Comparison of ENCODE assay signal across 8 cellular contexts in the genomic region with DNA sequence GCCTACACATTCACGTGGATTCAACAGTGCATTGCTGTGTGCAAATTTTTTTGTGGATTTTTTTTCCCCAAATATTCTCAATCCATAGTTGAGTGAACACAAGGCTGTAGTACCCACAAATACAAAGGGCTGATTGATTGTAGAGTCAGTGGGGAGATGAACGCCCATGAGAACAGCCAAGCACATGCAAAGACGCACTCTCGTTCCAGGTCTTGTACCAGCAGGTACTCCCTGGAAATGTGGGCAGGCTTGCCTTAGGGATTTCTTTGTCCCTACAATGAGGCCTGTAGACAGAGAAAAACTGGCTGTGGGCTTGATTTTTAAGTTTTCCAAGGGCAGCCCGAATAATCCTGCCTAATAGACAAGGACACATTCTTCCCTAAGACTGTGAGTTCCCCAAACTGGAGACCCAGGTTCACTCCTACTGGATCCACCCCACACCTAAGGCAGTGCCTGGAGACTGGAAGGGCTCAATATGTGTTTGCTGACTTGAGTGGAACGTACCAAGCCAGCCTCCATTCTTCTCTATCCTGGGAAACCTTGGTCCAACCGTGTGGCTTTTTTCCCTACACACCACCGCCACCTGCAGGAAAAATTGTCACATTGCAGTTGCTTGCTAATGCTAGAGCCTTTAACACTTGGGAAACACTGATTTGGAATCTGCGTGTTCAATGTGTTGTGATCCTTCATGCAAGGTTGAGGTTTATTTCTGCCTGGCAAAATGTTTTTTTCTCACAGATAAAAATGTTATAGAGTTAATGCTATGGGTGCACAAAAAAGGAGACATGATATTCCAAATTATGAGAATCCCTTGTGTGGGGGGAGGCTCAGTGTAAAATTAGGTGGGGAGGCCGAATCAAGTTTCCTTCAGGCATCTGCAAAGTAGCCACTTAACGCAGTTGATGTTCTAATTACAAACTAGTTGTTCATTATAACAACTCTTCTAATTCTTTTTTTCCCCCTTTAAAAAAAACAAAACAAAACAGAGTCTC. TPM values are rescaled to one million over a fixed set of nuclear protein-coding genes. Genes with fewer than 3 reads are reported as not detected.
A peak's percentile ranks its signal among the peaks of the same experiment; 100 is the strongest.
DNase-seq lines count a peak whose midpoint lies in the region; ATAC-seq, FAIRE-seq and TF ChIP-seq lines count a peak whose summit lies in the region.

No MANE protein-coding gene starts in this region.

- TF ChIP-seq CTCF in bronchial epithelial cell (IDR thresholded peaks at IDR 0.05; ENCODE audit: insufficient read depth, low read length, severe bottlenecking), result peak; percentile 89
- peak; percentile 77 for TF ChIP-seq CTCF in kidney epithelial cell (IDR thresholded peaks at IDR 0.05; ENCODE audit: insufficient read depth, low read length, poor library complexity, severe bottlenecking)
- peak; percentile 75 to 83 for TF ChIP-seq CTCF in suprapubic skin (IDR thresholded peaks at IDR 0.05)

- TF ChIP-seq EP300 in Ishikawa (IDR thresholded peaks at IDR 0.05; ENCODE audit: borderline replicate concordance), result no peak
- TF ChIP-seq EP300 in suprapubic skin (IDR thresholded peaks at IDR 0.05), result no peak

- peak; percentile 38 for DNase-seq in GM04504 (ENCODE audit: low read depth)
- peak; percentile 55 for DNase-seq in NOMO-1 treated with DMSO at 0.1 percent for 48 hours (lab: John Stamatoyannopoulos, UW; ENCODE audit: unreplicated experiment)
- peak; percentile 46 for DNase-seq in bronchial epithelial cell (ENCODE audit: low read depth)
- no peak for DNase-seq in kidney epithelial cell (ENCODE audit: low read depth)
- no peak for DNase-seq in suprapubic skin (ENCODE audit: low spot score in 2 of 2)

- peaks cover 4% of the 10 kb centered on the region for H3K4me1 ChIP-seq in suprapubic skin

- ATAC-seq in GM18505 (IDR thresholded peaks at IDR 0.05; ENCODE audit: unreplicated experiment), result no peak

- FAIRE-seq in A204.1 (lab: Jason Lieb, UNC) (peak; percentile 90), bronchial epithelial cell (lab: Jason Lieb, UNC) (peak; percentile 68)

- no peaks in the 10 kb centered on the region for H3K9me3 ChIP-seq in suprapubic skin

- TF ChIP-seq POLR2A in suprapubic skin (IDR thresholded peaks at IDR 0.05), result no peak
- TF ChIP-seq POLR2A in GM18505 (IDR thresholded peaks at IDR 0.05; ENCODE audit: borderline replicate concordance, extremely low read depth, insufficient read depth, insufficient read length), result no peak

- H3K36me3 ChIP-seq in bronchial epithelial cell (ENCODE audit: control insufficient read depth, insufficient read depth, low read length) (no peaks in the 10 kb centered on the region), kidney epithelial cell (ENCODE audit: control insufficient read depth, insufficient read depth, low read length) (no peaks in the 10 kb centered on the region), suprapubic skin (no peaks in the 10 kb centered on the region)

- WGBS in suprapubic skin, result 39% methylated on average over 11 of the region's 11 CpGs

- H3K27ac ChIP-seq in suprapubic skin, result no peak overlapping the region

- TF ChIP-seq RAD21 in Ishikawa (IDR thresholded peaks at IDR 0.05; ENCODE audit: low read depth), result peak; percentile 68

- no peak overlapping the region for H3K4me3 ChIP-seq in bronchial epithelial cell (ENCODE audit: low read depth, low read length)
- no peak overlapping the region for H3K4me3 ChIP-seq in kidney epithelial cell (ENCODE audit: low read depth, low read length)
- no peak overlapping the region for H3K4me3 ChIP-seq in suprapubic skin

- H3K27me3 ChIP-seq in bronchial epithelial cell (ENCODE audit: control insufficient read depth, insufficient read depth, low read length) (no peaks in the 10 kb centered on the region), kidney epithelial cell (ENCODE audit: control insufficient read depth, insufficient read depth, low read length) (no peaks in the 10 kb centered on the region), suprapubic skin (peaks cover 6% of the 10 kb centered on the region)

TF ChIP-seq in Ishikawa, 13 proteins besides CTCF, POLR2A, EP300 and RAD21:
- TF ChIP-seq EGR1 (IDR thresholded peaks at IDR 0.05), result no peak
- TF ChIP-seq CEBPB (IDR thresholded peaks at IDR 0.05), result no peak
- no peak for TF ChIP-seq YY1 (IDR thresholded peaks at IDR 0.05; ENCODE audit: low read depth)
- TF ChIP-seq TAF1 (IDR thresholded peaks at IDR 0.05; ENCODE audit: low read depth), result no peak
- TF ChIP-seq ZBTB7A (IDR thresholded peaks at IDR 0.05; ENCODE audit: low read depth), result no peak
- no peak for TF ChIP-seq TCF12 (IDR thresholded peaks at IDR 0.05; ENCODE audit: low read depth)
- no peak for TF ChIP-seq FOXM1 (IDR thresholded peaks at IDR 0.05; ENCODE audit: borderline replicate concordance, low read depth)
- TF ChIP-seq MAX (IDR thresholded peaks at IDR 0.05), result no peak
- TF ChIP-seq, protein P1, sequence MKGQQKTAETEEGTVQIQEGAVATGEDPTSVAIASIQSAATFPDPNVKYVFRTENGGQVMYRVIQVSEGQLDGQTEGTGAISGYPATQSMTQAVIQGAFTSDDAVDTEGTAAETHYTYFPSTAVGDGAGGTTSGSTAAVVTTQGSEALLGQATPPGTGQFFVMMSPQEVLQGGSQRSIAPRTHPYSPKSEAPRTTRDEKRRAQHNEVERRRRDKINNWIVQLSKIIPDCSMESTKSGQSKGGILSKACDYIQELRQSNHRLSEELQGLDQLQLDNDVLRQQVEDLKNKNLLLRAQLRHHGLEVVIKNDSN (IDR thresholded peaks at IDR 0.05), result no peak
- TF ChIP-seq TEAD4 (IDR thresholded peaks at IDR 0.05), result no peak

RNA-seq across cellular contexts. Expression of gene PPP1R17, which starts 49.3 kb away (rescaled TPM):
- total RNA-seq in bronchial epithelial cell (not detected in 2 replicates), kidney epithelial cell (not detected in 2 replicates), suprapubic skin (not detected)

Comparison
In these comparisons a context has a peak if more than half of its experiments do, and no peak if none do; other contexts are left out.
1. DNase-seq: peak in GM04504 (single experiment), NOMO-1 treated with DMSO at 0.1 percent for 48 hours (single experiment) and bronchial epithelial cell (single experiment); none in kidney epithelial cell (single experiment) and suprapubic skin (0 of 2).
2. Peak in every context shown above with its lines, with median percentiles within 50 percentile points of each other: CTCF ChIP-seq.